Comparison of ENCODE assay signal across 9 cellular contexts in genomic region chr1:6001992-6002576, GRCh38. TPM values are rescaled to one million over a fixed set of nuclear protein-coding genes. Genes with fewer than 3 reads are reported as not detected.
DNase-seq lines count a peak whose midpoint lies in the region; ATAC-seq and TF ChIP-seq lines count a peak whose summit lies in the region.
"Had no signal": no experiment of that assay in that cellular context is flagged by ENCODE, and none has a peak within 500 bp of the region (broad histone marks: within the 10 kb centered on the region; RNA-seq: fewer than 3 reads in every experiment).

No MANE protein-coding gene starts in this region.

- peak overlapping the region; percentile 76 for H3K27ac ChIP-seq in WERI-Rb-1
- H3K27ac ChIP-seq: skin epidermis had no signal

- no peak overlapping the region for H3K4me3 ChIP-seq in WERI-Rb-1 (ENCODE audit: low read depth, low read length)
- H3K4me3 ChIP-seq: skin epidermis had no signal

- TF ChIP-seq CTCF in WERI-Rb-1 (IDR thresholded peaks at IDR 0.05; ENCODE audit: low read depth, low read length): no peak

- no peaks in the 10 kb centered on the region for H3K9me3 ChIP-seq in WERI-Rb-1 (ENCODE audit: severe bottlenecking)

- DNase-seq in DMS53 treated with DMSO at 0.1 percent for 48 hours (lab: John Stamatoyannopoulos, UW; ENCODE audit: unreplicated experiment) (peak; percentile 60), NCI-H128 (lab: John Stamatoyannopoulos, UW; ENCODE audit: unreplicated experiment) (peak; percentile 39), WERI-Rb-1 (no peak), myocyte (ENCODE audit: low read depth) (peak; percentile 71), NCI-H226 (no peak)
- DNase-seq in activated CD4-positive, CD25-positive, alpha-beta regulatory T cell treated with anti-CD3 and anti-CD28 coated beads, Interleukin-2, amount 50 U/mL, for 72 hours: no peak

- ATAC-seq in GM19023 (IDR thresholded peaks at IDR 0.05; ENCODE audit: unreplicated experiment) (no peak), GM19452 (IDR thresholded peaks at IDR 0.05; ENCODE audit: unreplicated experiment) (no peak)

- no peaks in the 10 kb centered on the region for H3K36me3 ChIP-seq in WERI-Rb-1

- H3K27me3 ChIP-seq in WERI-Rb-1 (ENCODE audit: insufficient read depth, low read depth, severe bottlenecking): no peaks in the 10 kb centered on the region

RNA-seq across cellular contexts. Expression of gene NPHP4, which starts 9.9 kb away (rescaled TPM):
- total RNA-seq in myocyte: 2.9 and 4.4 TPM in 2 replicates
- 7.7 TPM for polyA plus RNA-seq in myocyte (2012)

RNA-seq across cellular contexts. Expression of gene KCNAB2, which starts 43.6 kb away (rescaled TPM):
- total RNA-seq in myocyte: 1.2 and 1.8 TPM in 2 replicates
- 3.0 TPM for polyA plus RNA-seq in myocyte (2012)

Comparison
In these comparisons a context has a peak if more than half of its experiments do, and no peak if none do; other contexts are left out.
1. DNase-seq: peak in DMS53 treated with DMSO at 0.1 percent for 48 hours (single experiment), NCI-H128 (single experiment) and myocyte (single experiment); none in WERI-Rb-1 (single experiment), activated CD4-positive, CD25-positive, alpha-beta regulatory T cell treated with anti-CD3 and anti-CD28 coated beads, Interleukin-2, amount 50 U/mL, for 72 hours (single experiment) and NCI-H226 (single experiment).